ENCODE assay signal across 8 cellular contexts in the genomic region with DNA sequence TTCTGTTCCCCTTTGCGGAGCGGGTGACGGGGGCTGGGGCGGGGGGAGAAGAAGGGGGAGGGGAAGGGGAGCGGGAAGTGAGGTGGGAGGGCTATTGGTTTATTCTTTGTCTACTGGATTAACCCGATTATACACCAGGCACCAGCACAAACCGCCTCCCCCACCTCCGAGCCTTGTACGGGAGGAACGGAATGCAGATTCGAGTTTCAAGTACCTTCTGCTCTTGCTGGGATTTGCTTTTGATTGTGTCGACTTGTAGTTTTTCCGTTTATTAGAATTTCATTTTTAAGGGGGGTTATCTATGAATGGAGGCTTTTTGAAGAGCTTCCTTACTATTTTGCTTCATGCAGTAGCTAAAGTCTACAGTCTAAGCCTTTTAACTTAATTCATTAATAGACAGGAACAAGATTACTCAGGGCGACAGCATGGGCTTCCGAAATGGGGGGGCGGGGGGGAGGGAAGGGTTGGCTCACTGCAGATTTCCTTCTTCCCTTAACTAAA. TPM values are rescaled to one million over a fixed set of nuclear protein-coding genes. Genes with fewer than 3 reads are reported as not detected.
A peak's percentile ranks its signal among the peaks of the same experiment; 100 is the strongest.
DNase-seq lines count a peak whose midpoint lies in the region; ATAC-seq and TF ChIP-seq lines count a peak whose summit lies in the region.

No MANE protein-coding gene starts in this region.

- no peak overlapping the region for H4K8ac ChIP-seq in mesendoderm (ENCODE audit: low read depth, low read length)

- H3K4ac ChIP-seq in mesendoderm (ENCODE audit: low read depth, low read length) = peak overlapping the region; percentile 78

- peaks cover 12% of the 10 kb centered on the region for H3K4me1 Mint-ChIP-seq in endothelial cell (ENCODE audit: unreplicated experiment)

- H3F3A ChIP-seq in GM23248 (ENCODE audit: insufficient read depth) = peaks cover 18% of the 10 kb centered on the region

- H2AFZ ChIP-seq in ACC112 (ENCODE audit: low read length, unreplicated experiment) = peak overlapping the region; percentile 82
- H2AFZ ChIP-seq in GM23248 = peak overlapping the region; percentile 88

- H3K9me3 ChIP-seq in GM23248 (ENCODE audit: low read depth) (no peaks in the 10 kb centered on the region), uterus (no peaks in the 10 kb centered on the region)

- H3K79me2 ChIP-seq in ACC112 (ENCODE audit: control insufficient read depth, insufficient read depth, low read length, unreplicated experiment) (peaks cover 40% of the 10 kb centered on the region), GM23248 (ENCODE audit: insufficient read depth) (peaks cover 40% of the 10 kb centered on the region), mesendoderm (ENCODE audit: control insufficient read depth, insufficient read depth, low read length) (peaks cover 40% of the 10 kb centered on the region)

- H3K18ac ChIP-seq in mesendoderm (ENCODE audit: low read length) = peak overlapping the region; percentile 92

- no peaks in the 10 kb centered on the region for H3K9me2 ChIP-seq in GM23248 (ENCODE audit: insufficient read depth)

- H3K56ac ChIP-seq in mesendoderm (ENCODE audit: low read length) = peak overlapping the region; percentile 98

- ATAC-seq in HG03108 (IDR thresholded peaks at IDR 0.05; ENCODE audit: unreplicated experiment) (no peak), HG02759 (IDR thresholded peaks at IDR 0.05; ENCODE audit: unreplicated experiment) (no peak)

- DNase-seq in GM23248 (peak; percentile 48), SHP77 treated with DMSO at 0.1 percent for 48 hours (lab: John Stamatoyannopoulos, UW) (peak; percentile 48), endothelial cell (ENCODE audit: low spot score) (peak; percentile 28), mesendoderm (peak; percentile 83), uterus (peak; percentile 30 to 45)

- no peak overlapping the region for H4K5ac ChIP-seq in mesendoderm (ENCODE audit: low read length)

- H3K9me3 Mint-ChIP-seq in endothelial cell (ENCODE audit: unreplicated experiment) = no peaks in the 10 kb centered on the region

- no peak for TF ChIP-seq POLR2A in uterus (IDR thresholded peaks at IDR 0.05)

- peaks cover 4% of the 10 kb centered on the region for H3K4me1 ChIP-seq in ACC112 (ENCODE audit: control insufficient read depth, insufficient read depth, low read length, unreplicated experiment)
- no peaks in the 10 kb centered on the region for H3K4me1 ChIP-seq in GM23248 (ENCODE audit: insufficient read depth)
- peaks cover 10% of the 10 kb centered on the region for H3K4me1 ChIP-seq in mesendoderm (ENCODE audit: control insufficient read depth, low read depth, low read length)
- H3K4me1 ChIP-seq in uterus = no peaks in the 10 kb centered on the region

- H2AK5ac ChIP-seq in mesendoderm (ENCODE audit: low read length) = no peak overlapping the region

- H3K36me3 ChIP-seq in ACC112 (ENCODE audit: insufficient read depth, low read length) (peaks cover 14% of the 10 kb centered on the region; the same call in 1 of the 2 replicates), GM23248 (ENCODE audit: low read depth) (peaks cover 4% of the 10 kb centered on the region; the same call in 1 of the 2 replicates), mesendoderm (ENCODE audit: control insufficient read depth, insufficient read depth, low read length) (peaks cover 9% of the 10 kb centered on the region), uterus (no peaks in the 10 kb centered on the region)

- in situ Hi-C loops in GM23248 (cut with MboI) = no loop called here

- no peak overlapping the region for H2BK5ac ChIP-seq in mesendoderm (ENCODE audit: low read length)

- peak overlapping the region; percentile 93 for H3K4me2 ChIP-seq in GM23248 (ENCODE audit: unreplicated experiment)
- H3K4me2 ChIP-seq in mesendoderm (ENCODE audit: low read length) = peak overlapping the region; percentile 65

- H3K4me3 ChIP-seq in ACC112 (ENCODE audit: low read depth, low read length) (peak overlapping the region; percentile 92), GM23248 (peak overlapping the region; percentile 100), mesendoderm (ENCODE audit: low read length) (no peak overlapping the region), uterus (peak overlapping the region; percentile 58 to 78)

- no peak overlapping the region for H3K23ac ChIP-seq in mesendoderm (ENCODE audit: low read length)

- H3K9ac ChIP-seq in GM23248 (peak overlapping the region; percentile 95), mesendoderm (ENCODE audit: low read length) (peak overlapping the region; percentile 97)

- no peak for TF ChIP-seq CTCF in endothelial cell (IDR thresholded peaks at IDR 0.05; ENCODE audit: unreplicated experiment)
- no peak for TF ChIP-seq CTCF in uterus (IDR thresholded peaks at IDR 0.05)

- intact Hi-C loops in uterus (cut with DNase I; ENCODE audit: low total_unique reads) = no loop called here

- no peaks in the 10 kb centered on the region; the same call in 1 of the 2 replicates for H4K20me1 ChIP-seq in GM23248 (ENCODE audit: insufficient read depth)

- H3K27me3 ChIP-seq in ACC112 (ENCODE audit: insufficient read depth, low read length) = no peaks in the 10 kb centered on the region
- H3K27me3 ChIP-seq in GM23248 (replicated peaks; ENCODE audit: insufficient read depth) = no peaks in the 10 kb centered on the region
- no peaks in the 10 kb centered on the region for H3K27me3 ChIP-seq in mesendoderm (ENCODE audit: insufficient read depth, low read length, poor library complexity)
- no peaks in the 10 kb centered on the region for H3K27me3 ChIP-seq in uterus

- WGBS in GM23248 (ENCODE audit: low coverage in 1 of 2, low lambda C conversion rate in 2 of 2, missing lambda C conversion rate in 2 of 2), 2 experiments = 1 to 2% methylated on average over 13 to 16 of the region's 16 CpGs
- no CpG with 5 or more reads among the region's 16 CpGs for WGBS in mesendoderm (ENCODE audit: extremely low coverage, insufficient coverage, low lambda C conversion rate)

- peaks cover 9% of the 10 kb centered on the region for H3K36me3 Mint-ChIP-seq in endothelial cell (ENCODE audit: low read depth, unreplicated experiment)

- H2BK120ac ChIP-seq in mesendoderm (ENCODE audit: low read depth, low read length) = peak overlapping the region; percentile 83

- peaks cover 8% of the 10 kb centered on the region for H3K27me3 Mint-ChIP-seq in endothelial cell (ENCODE audit: unreplicated experiment)

- H3K4me3 Mint-ChIP-seq in endothelial cell (ENCODE audit: unreplicated experiment) = peak overlapping the region; percentile 94

- no peak overlapping the region for H2BK15ac ChIP-seq in mesendoderm (replicated peaks; ENCODE audit: low read depth)

- peak overlapping the region; percentile 94 for H3K27ac ChIP-seq in ACC112 (ENCODE audit: low read depth, low read length)
- peak overlapping the region; percentile 95 for H3K27ac ChIP-seq in GM23248
- peak overlapping the region; percentile 100 for H3K27ac ChIP-seq in mesendoderm (ENCODE audit: low read depth, low read length)
- peak overlapping the region; percentile 90 to 92 for H3K27ac ChIP-seq in uterus

- H3K27ac Mint-ChIP-seq in endothelial cell (ENCODE audit: unreplicated experiment) = peak overlapping the region; percentile 95

- H3K79me1 ChIP-seq in mesendoderm (ENCODE audit: low read length) = no peaks in the 10 kb centered on the region

RNA-seq across cellular contexts. Expression of gene SPRY2, which starts 0.9 kb away (rescaled TPM):
- total RNA-seq in GM23248 (2014; rRNA removed; shearing (Covaris generic)) = 11.6 and 22.3 TPM in 2 replicates
- polyA plus RNA-seq in GM23248 (2016; fragmentation: Nextera tagmentation; extraction: Ambion mirVana) = 11.8 and 12.5 TPM in 2 replicates
- total RNA-seq in endothelial cell (ENCODE audit: unreplicated experiment) (21.7 TPM), uterus (10 to 100 TPM; 11.3 to 48.6 (median 45.6) TPM)
- polyA plus RNA-seq in mesendoderm (2013, experiment 1 of 2) = 36.8 TPM
- polyA plus RNA-seq in mesendoderm (2013, experiment 2 of 2) = 35.8 TPM

Comparison
In these comparisons a context has a peak if more than half of its experiments do, and no peak if none do; other contexts are left out.
1. DNase-seq: peak in every context shown above with its lines; median percentile 83 in mesendoderm; 48 in GM23248; 48 in SHP77 treated with DMSO at 0.1 percent for 48 hours; 38 in uterus; 28 in endothelial cell.